ENCODE assay signal across 9 cellular contexts in genomic region chr3:152282813-152283212, GRCh38. TPM values are rescaled to one million over a fixed set of nuclear protein-coding genes. Genes with fewer than 3 reads are reported as not detected.
A peak's percentile ranks its signal among the peaks of the same experiment; 100 is the strongest.
DNase-seq lines count a peak whose midpoint lies in the region; ATAC-seq and TF ChIP-seq lines count a peak whose summit lies in the region.
"Had no signal": no experiment of that assay in that cellular context is flagged by ENCODE, and none has a peak within 500 bp of the region (broad histone marks: within the 10 kb centered on the region; RNA-seq: fewer than 3 reads in every experiment).

No MANE protein-coding gene starts in this region.

- H3K27ac ChIP-seq in left lung (peak overlapping the region; percentile 1 to 3), transverse colon (peak overlapping the region; percentile 51 to 97 (median 63))

- no peak overlapping the region for H3K4me3 ChIP-seq in left lung
- H3K4me3 ChIP-seq in transverse colon: no peak overlapping the region

- no peaks in the 10 kb centered on the region for H3K9me3 Mint-ChIP-seq in activated T-cell treated with anti-CD3 and anti-CD28 coated beads, Interleukin-2, amount 50 U/mL, for 72 hours
- no peaks in the 10 kb centered on the region for H3K9me3 Mint-ChIP-seq in activated naive CD8-positive, alpha-beta T cell treated with anti-CD3 and anti-CD28 coated beads, Interleukin-2, amount 10 ng/mL, durations not matched to agents 7 days and 5 days

- peaks cover 0 to 1% of the 10 kb centered on the region in 2 donors for H3K36me3 Mint-ChIP-seq in activated T-cell treated with anti-CD3 and anti-CD28 coated beads, Interleukin-2, amount 50 U/mL, for 72 hours (ENCODE audit: insufficient read depth in 2 of 2)
- peaks cover 20% of the 10 kb centered on the region for H3K36me3 Mint-ChIP-seq in activated naive CD8-positive, alpha-beta T cell treated with anti-CD3 and anti-CD28 coated beads, Interleukin-2, amount 10 ng/mL, durations not matched to agents 7 days and 5 days

- POLR2A ChIA-PET in activated naive CD8-positive, alpha-beta T cell treated with anti-CD3 and anti-CD28 coated beads, Interleukin-2, amount 10 ng/mL, durations not matched to agents 7 days and 5 days (lab: Charles Lee): interaction anchor here (0.6 to 1.3 kb wide), 4 partner anchors 10 to 40 kb away, joined by 3 to 6 read pairs (median 3); partner anchors contain the start of gene MBNL1

- H3K27me3 ChIP-seq in left lung (no peaks in the 10 kb centered on the region), transverse colon (no peaks in the 10 kb centered on the region)

- DNase-seq in activated T-cell treated with anti-CD3 and anti-CD28 coated beads, Interleukin-2, amount 50 U/mL, for 72 hours: no peak
- DNase-seq in activated T-cell treated with anti-CD3 and anti-CD28 coated beads, Interleukin-2, amount 50 U/mL, for 48 hours: no peak
- DNase-seq in activated naive CD8-positive, alpha-beta T cell treated with anti-CD3 and anti-CD28 coated beads, Interleukin-2, amount 10 ng/mL, durations not matched to agents 7 days and 5 days: no peak
- DNase-seq in left lung (no peak), transverse colon (no peak), NCI-H774 (lab: John Stamatoyannopoulos, UW) (no peak)
- DNase-seq: retina had no signal

- H3K36me3 ChIP-seq in left lung: no peaks in the 10 kb centered on the region
- no peaks in the 10 kb centered on the region for H3K36me3 ChIP-seq in transverse colon

- no peak for TF ChIP-seq CTCF in left lung (IDR thresholded peaks at IDR 0.05)
- no peak for TF ChIP-seq CTCF in transverse colon (IDR thresholded peaks at IDR 0.05)

- no peak for TF ChIP-seq EP300 in transverse colon (IDR thresholded peaks at IDR 0.05; ENCODE audit: low read depth)

- intact Hi-C loops in left lung (cut with DNase I): no loop called here
- intact Hi-C loops in transverse colon (cut with DNase I; ENCODE audit: low total_unique reads): no loop called here

- peak overlapping the region; percentile 37 to 56 for H3K4me3 Mint-ChIP-seq in activated T-cell treated with anti-CD3 and anti-CD28 coated beads, Interleukin-2, amount 50 U/mL, for 72 hours
- H3K4me3 Mint-ChIP-seq in activated naive CD8-positive, alpha-beta T cell treated with anti-CD3 and anti-CD28 coated beads, Interleukin-2, amount 10 ng/mL, durations not matched to agents 7 days and 5 days: peak overlapping the region; percentile 43

- H3K9me3 ChIP-seq in left lung (no peaks in the 10 kb centered on the region), transverse colon (no peaks in the 10 kb centered on the region)

- in situ Hi-C loops in transverse colon (cut with MboI; ENCODE audit: low pct_ligation_motif_present in 1 of 4, low pct_unique_long_range_greater_than_20kb in 1 of 4, low sequenced_read_pairs in 3 of 4): loop anchor here in 1 of 4 donors (25.0 kb wide), 1 partner anchor 154 kb away; no protein-coding TSS in a partner anchor

- no peak for TF ChIP-seq POLR2A in transverse colon (IDR thresholded peaks at IDR 0.05)

- H3K4me1 ChIP-seq in left lung (peaks cover 53 to 87% of the 10 kb centered on the region in 2 donors), transverse colon (peaks cover 35 to 84% (median 57%) of the 10 kb centered on the region in 4 donors)

- ATAC-seq in activated T-cell treated with anti-CD3 and anti-CD28 coated beads, Interleukin-2, amount 50 U/mL, for 72 hours (replicated peaks in 1 of 2): no peak
- no peak for ATAC-seq in activated naive CD8-positive, alpha-beta T cell treated with anti-CD3 and anti-CD28 coated beads, Interleukin-2, amount 10 ng/mL, durations not matched to agents 7 days and 5 days (ENCODE audit: low read depth)
- ATAC-seq in left lung (peak; percentile 13), HG03025 (IDR thresholded peaks at IDR 0.05; ENCODE audit: low FRiP score, unreplicated experiment) (no peak), HG03442 (IDR thresholded peaks at IDR 0.05; ENCODE audit: unreplicated experiment) (no peak)

- 14 to 39% methylated on average over 1 of the region's 1 CpG for WGBS in transverse colon (ENCODE audit: low coverage in 1 of 2), 2 donors

- no peaks in the 10 kb centered on the region for H3K27me3 Mint-ChIP-seq in activated T-cell treated with anti-CD3 and anti-CD28 coated beads, Interleukin-2, amount 50 U/mL, for 72 hours (ENCODE audit: low read depth)
- no peaks in the 10 kb centered on the region for H3K27me3 Mint-ChIP-seq in activated naive CD8-positive, alpha-beta T cell treated with anti-CD3 and anti-CD28 coated beads, Interleukin-2, amount 10 ng/mL, durations not matched to agents 7 days and 5 days

- peak overlapping the region; percentile 92 for H3K27ac Mint-ChIP-seq in activated T-cell treated with anti-CD3 and anti-CD28 coated beads, Interleukin-2, amount 50 U/mL, for 72 hours
- H3K27ac Mint-ChIP-seq in activated naive CD8-positive, alpha-beta T cell treated with anti-CD3 and anti-CD28 coated beads, Interleukin-2, amount 10 ng/mL, durations not matched to agents 7 days and 5 days: peak overlapping the region; percentile 50

- peaks cover 90% of the 10 kb centered on the region for H3K4me1 Mint-ChIP-seq in activated T-cell treated with anti-CD3 and anti-CD28 coated beads, Interleukin-2, amount 50 U/mL, for 72 hours (ENCODE audit: low read depth)
- peaks cover 70% of the 10 kb centered on the region for H3K4me1 Mint-ChIP-seq in activated naive CD8-positive, alpha-beta T cell treated with anti-CD3 and anti-CD28 coated beads, Interleukin-2, amount 10 ng/mL, durations not matched to agents 7 days and 5 days

RNA-seq across cellular contexts. Expression of gene MBNL1, which starts 14.1 kb away (rescaled TPM):
- total RNA-seq in activated T-cell treated with anti-CD3 and anti-CD28 coated beads, Interleukin-2, amount 50 U/mL, for 72 hours: 100 to 1,000 TPM; 299 to 323 TPM
- 100 to 1,000 TPM; 446 to 447 TPM for total RNA-seq in activated naive CD8-positive, alpha-beta T cell treated with anti-CD3 and anti-CD28 coated beads, Interleukin-2, amount 10 ng/mL, durations not matched to agents 7 days and 5 days
- total RNA-seq in left lung (100 to 1,000 TPM; 226 to 246 TPM), transverse colon (100 to 1,000 TPM; 232 to 658 (median 509) TPM)
